16 cellular contexts compared by ENCODE assay signal in the genomic region with DNA sequence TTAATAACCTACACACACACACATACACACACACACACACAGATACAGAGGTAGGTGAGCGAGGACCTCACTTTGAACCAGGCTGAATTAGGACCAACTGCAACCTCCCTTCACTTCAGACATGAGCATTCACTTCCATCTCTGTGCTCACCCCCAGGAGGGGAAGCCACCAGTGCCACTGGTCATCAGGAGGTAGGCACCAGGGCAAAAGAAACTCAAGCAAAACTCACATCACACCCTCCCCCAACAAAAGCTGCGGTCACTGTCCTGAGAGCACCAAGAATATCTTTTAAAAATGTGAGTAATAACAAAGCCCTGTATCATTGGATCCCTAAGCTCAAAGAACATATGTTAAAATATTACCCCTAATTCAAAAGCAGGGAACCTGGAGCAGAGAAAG.
"Had no signal": no experiment of that assay in that cellular context is flagged by ENCODE, and none has a peak within 500 bp of the region (broad histone marks: within the 10 kb centered on the region; RNA-seq: fewer than 3 reads in every experiment).

No MANE protein-coding gene starts in this region.

- H3K4me3 Mint-ChIP-seq: activated naive CD8-positive, alpha-beta T cell treated with anti-CD3 and anti-CD28 coated beads, Interleukin-2, amount 10 ng/mL, durations not matched to agents 7 days and 5 days had no signal

- ATAC-seq: activated CD4-positive, CD25-positive, alpha-beta regulatory T cell treated with anti-CD3 and anti-CD28 coated beads, Interleukin-2, amount 50 U/mL, for 24 hours; esophagus mucosa; left lobe of liver; naive thymus-derived CD4-positive, alpha-beta T cell had no signal

- H3K4me3 ChIP-seq: hepatocyte, skin epidermis, upper lobe of left lung had no signal

- H3K27me3 ChIP-seq: hepatocyte, upper lobe of left lung had no signal

- DNase-seq: activated CD4-positive, alpha-beta T cell treated with anti-CD3 and anti-CD28 coated beads, Interleukin-2, amount 50 U/mL, for 1 hour; activated CD8-positive, alpha-beta memory T cell treated with anti-CD3 and anti-CD28 coated beads for 24 hours; activated naive CD8-positive, alpha-beta T cell treated with anti-CD3 and anti-CD28 coated beads, Interleukin-2, amount 10 ng/mL, durations not matched to agents 7 days and 5 days; anterior cingulate cortex; islet precursor cell; naive thymus-derived CD4-positive, alpha-beta T cell; posterior cingulate gyrus; stimulated activated CD4-positive, alpha-beta T cell treated with anti-CD3 and anti-CD28 coated beads, Interleukin-4, amount 100 ng/mL, for 24 hours; stimulated activated naive CD4-positive, alpha-beta T cell treated with Interleukin-2 at 50 U/mL for 16 hours; upper lobe of left lung had no signal

- H3K27me3 Mint-ChIP-seq: activated naive CD8-positive, alpha-beta T cell treated with anti-CD3 and anti-CD28 coated beads, Interleukin-2, amount 10 ng/mL, durations not matched to agents 7 days and 5 days had no signal

- H3K9me3 Mint-ChIP-seq: activated naive CD8-positive, alpha-beta T cell treated with anti-CD3 and anti-CD28 coated beads, Interleukin-2, amount 10 ng/mL, durations not matched to agents 7 days and 5 days; naive thymus-derived CD4-positive, alpha-beta T cell had no signal

- FAIRE-seq: endometrium had no signal

- H3K9me3 ChIP-seq: upper lobe of left lung had no signal

- H3K27ac Mint-ChIP-seq: activated naive CD8-positive, alpha-beta T cell treated with anti-CD3 and anti-CD28 coated beads, Interleukin-2, amount 10 ng/mL, durations not matched to agents 7 days and 5 days; naive thymus-derived CD4-positive, alpha-beta T cell had no signal

- H2AFZ ChIP-seq: hepatocyte had no signal

- H3K27ac ChIP-seq: hepatocyte, skin epidermis had no signal
